In the genomic region with DNA sequence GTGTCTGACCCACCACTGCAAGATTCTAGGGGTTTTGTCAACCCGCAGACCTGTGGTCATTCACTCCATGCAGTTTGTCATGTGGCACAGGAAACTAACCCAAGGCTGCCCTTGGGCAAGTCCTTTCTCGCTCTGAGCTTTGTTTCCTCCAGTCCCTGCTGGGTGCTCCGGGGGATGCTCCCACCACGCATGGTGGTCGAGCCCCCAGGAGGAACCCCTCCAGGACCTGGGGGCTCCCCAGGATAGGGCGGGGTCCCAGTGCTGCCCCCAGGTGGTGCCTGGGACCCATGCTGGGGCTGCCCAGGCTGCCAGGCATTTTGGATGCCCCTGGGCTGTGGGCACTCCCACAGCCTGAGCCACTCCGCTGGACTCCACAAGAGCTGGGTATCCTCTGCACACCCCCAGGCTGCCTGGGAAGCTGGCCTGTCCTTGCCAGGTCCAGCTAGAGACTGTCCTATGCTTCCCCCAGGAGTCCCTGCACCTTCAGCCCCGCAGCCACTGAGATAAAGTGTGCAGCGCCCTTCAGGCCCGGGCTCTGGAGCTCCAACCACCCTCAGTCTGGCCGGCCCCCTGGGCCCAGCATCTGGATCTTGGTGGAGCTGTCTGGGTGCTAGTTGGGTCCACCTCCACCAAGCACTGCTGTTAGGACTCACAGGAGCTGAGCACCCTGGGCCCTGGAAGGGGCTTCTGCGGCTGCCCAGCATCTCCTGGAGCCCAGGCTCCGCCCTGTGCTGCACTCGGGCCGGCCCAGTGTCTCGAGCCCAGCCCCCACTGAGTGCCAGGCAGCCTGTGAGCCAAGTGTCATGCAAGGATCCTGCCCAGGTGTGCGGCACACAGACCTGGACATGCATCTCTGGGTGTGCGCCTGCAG, we compare ENCODE assay signal across 8 cellular contexts.
DNase-seq lines count a peak whose midpoint lies in the region; ATAC-seq and TF ChIP-seq lines count a peak whose summit lies in the region.

No MANE protein-coding gene starts in this region.

- peak; percentile 7 for DNase-seq in activated CD4-positive, alpha-beta T cell treated with anti-CD3 and anti-CD28 coated beads for 36 hours
- no peak for DNase-seq in activated CD4-positive, alpha-beta T cell treated with anti-CD3 and anti-CD28 coated beads, Interleukin-2, amount 50 U/mL, for 1 hour
- DNase-seq in SK-N-SH, result peak; percentile 36
- DNase-seq in left ventricle myocardium superior, result peak; percentile 24
- DNase-seq in spleen, result peak; percentile 59
- DNase-seq in erythroblast (lab: John Stamatoyannopoulos, UW), result no peak
- DNase-seq in CD1c-positive myeloid dendritic cell (ENCODE audit: extremely low spot score), result no peak

- no peak for TF ChIP-seq EP300 in SK-N-SH (IDR thresholded peaks at IDR 0.05; ENCODE audit: borderline replicate concordance in 1 of 2, low read depth in 1 of 2, low read length in 1 of 2)

- H3K79me2 ChIP-seq in SK-N-SH (ENCODE audit: insufficient read depth), result no peaks in the 10 kb centered on the region

- intact Hi-C loops in activated CD4-positive, alpha-beta T cell treated with anti-CD3 and anti-CD28 coated beads for 36 hours (cut with DNase I, micrococcal nuclease), result no loop called here
- intact Hi-C loops in left ventricle myocardium superior (cut with micrococcal nuclease) (loop anchor here (5.0 kb wide), 1 partner anchor 282 kb away; no protein-coding TSS in a partner anchor), spleen (cut with DNase I; ENCODE audit: low total_unique reads) (loop anchor here (5.0 kb wide), 1 partner anchor 282 kb away; no protein-coding TSS in a partner anchor)

- H3K27ac ChIP-seq in SK-N-SH (ENCODE audit: low read depth in 2 of 2, low read length in 1 of 2) (no peak overlapping the region), spleen (no peak overlapping the region)

- no peak overlapping the region for H3K4me3 Mint-ChIP-seq in activated CD4-positive, alpha-beta T cell treated with anti-CD3 and anti-CD28 coated beads for 36 hours

- no peak for TF ChIP-seq RAD21 in SK-N-SH (IDR thresholded peaks at IDR 0.05; ENCODE audit: low read length)

- H3K9me3 ChIP-seq in SK-N-SH, result no peaks in the 10 kb centered on the region
- H3K9me3 ChIP-seq in spleen, result no peaks in the 10 kb centered on the region

- H3K27ac Mint-ChIP-seq in activated CD4-positive, alpha-beta T cell treated with anti-CD3 and anti-CD28 coated beads for 36 hours, result no peak overlapping the region

- no peak overlapping the region for H3K9ac ChIP-seq in SK-N-SH

- peaks cover 0 to 12% of the 10 kb centered on the region in 2 experiments for H3K36me3 ChIP-seq in SK-N-SH (replicated peaks in 1 of 2; ENCODE audit: control insufficient read depth in 1 of 2, insufficient read depth in 2 of 2, low read length in 1 of 2)
- H3K36me3 ChIP-seq in spleen, result peaks cover 0 to 40% (median 28%) of the 10 kb centered on the region in 6 donors

- no peaks in the 10 kb centered on the region for H3K9me3 Mint-ChIP-seq in activated CD4-positive, alpha-beta T cell treated with anti-CD3 and anti-CD28 coated beads for 36 hours (ENCODE audit: low read depth)

- no peaks in the 10 kb centered on the region for H3K4me1 Mint-ChIP-seq in activated CD4-positive, alpha-beta T cell treated with anti-CD3 and anti-CD28 coated beads for 36 hours

- H4K20me1 ChIP-seq in SK-N-SH (ENCODE audit: insufficient read depth), result no peaks in the 10 kb centered on the region

- H3K4me2 ChIP-seq in SK-N-SH, result no peak overlapping the region

- no peaks in the 10 kb centered on the region for H3K27me3 ChIP-seq in SK-N-SH (ENCODE audit: insufficient read depth)
- H3K27me3 ChIP-seq in spleen (replicated peaks in 1 of 7), result peaks cover 0 to 4% (median 0%) of the 10 kb centered on the region in 7 donors

- TF ChIP-seq POLR2A in spleen (IDR thresholded peaks at IDR 0.05), result no peak
- TF ChIP-seq POLR2A in erythroblast (IDR thresholded peaks at IDR 0.05; ENCODE audit: low read length), result no peak

- no peaks in the 10 kb centered on the region for H3K9me2 ChIP-seq in SK-N-SH

- POLR2A ChIA-PET in activated CD4-positive, alpha-beta T cell treated with anti-CD3 and anti-CD28 coated beads for 36 hours (lab: Charles Lee), result no interaction called here
- POLR2A ChIA-PET in SK-N-SH (lab: Yijun Ruan, JAX), result no interaction called here

- no peak for ATAC-seq in activated CD4-positive, alpha-beta T cell treated with anti-CD3 and anti-CD28 coated beads for 36 hours
- ATAC-seq in left ventricle myocardium superior, result no peak
- ATAC-seq in HG03432 (IDR thresholded peaks at IDR 0.05; ENCODE audit: unreplicated experiment), result no peak

- no peak overlapping the region for H2AFZ ChIP-seq in SK-N-SH (ENCODE audit: low read depth)

- WGBS in SK-N-SH (ENCODE audit: low lambda C conversion rate), result 65% methylated on average over 2 of the region's 18 CpGs
- WGBS in spleen, 5 donors, result 67 to 82% (median 79%) methylated on average over 6 to 18 of the region's 18 CpGs

- H3K36me3 Mint-ChIP-seq in activated CD4-positive, alpha-beta T cell treated with anti-CD3 and anti-CD28 coated beads for 36 hours (ENCODE audit: low read depth), result peaks cover 11% of the 10 kb centered on the region

- H3F3A ChIP-seq in SK-N-SH (replicated peaks; ENCODE audit: insufficient read depth), result peaks cover 3% of the 10 kb centered on the region

- no peaks in the 10 kb centered on the region for H3K27me3 Mint-ChIP-seq in activated CD4-positive, alpha-beta T cell treated with anti-CD3 and anti-CD28 coated beads for 36 hours

- H3K4me3 ChIP-seq in SK-N-SH (ENCODE audit: low read depth in 2 of 2, low read length in 1 of 2) (no peak overlapping the region), spleen (no peak overlapping the region)

- TF ChIP-seq CTCF in SK-N-SH (IDR thresholded peaks at IDR 0.05) (peak; percentile 20; the same call in 1 of the 2 replicates), spleen (IDR thresholded peaks at IDR 0.05 in 8 of 11, conservative IDR thresholded peaks at IDR 0.05 in 3 of 11) (peak in 1 of 11 experiments; percentile 9)

- peaks cover 0 to 4% of the 10 kb centered on the region in 2 experiments; a peak in 1 of 4 replicates for H3K4me1 ChIP-seq in SK-N-SH (ENCODE audit: control insufficient read depth in 1 of 2, insufficient read depth in 2 of 2, low read depth in 1 of 2, low read length in 1 of 2)
- H3K4me1 ChIP-seq in spleen, result peaks cover 0 to 20% (median 2%) of the 10 kb centered on the region in 6 donors

- CTCF ChIA-PET in activated CD4-positive, alpha-beta T cell treated with anti-CD3 and anti-CD28 coated beads for 36 hours (lab: Charles Lee), result interaction anchor here (0.5 to 2.4 kb wide), 3 partner anchors 282 to 1821 kb away, joined by 3 to 24 read pairs (median 3); no protein-coding TSS in a partner anchor
- CTCF ChIA-PET in SK-N-SH (lab: Yijun Ruan, JAX), result interaction anchor here (0.6 to 6.3 kb wide), 17 partner anchors 12 to 533 kb away, joined by 3 to 126 read pairs (median 7); no protein-coding TSS in a partner anchor

TF ChIP-seq in SK-N-SH, 30 proteins besides CTCF, POLR2A, EP300 and RAD21:
- TF ChIP-seq, protein P1, sequence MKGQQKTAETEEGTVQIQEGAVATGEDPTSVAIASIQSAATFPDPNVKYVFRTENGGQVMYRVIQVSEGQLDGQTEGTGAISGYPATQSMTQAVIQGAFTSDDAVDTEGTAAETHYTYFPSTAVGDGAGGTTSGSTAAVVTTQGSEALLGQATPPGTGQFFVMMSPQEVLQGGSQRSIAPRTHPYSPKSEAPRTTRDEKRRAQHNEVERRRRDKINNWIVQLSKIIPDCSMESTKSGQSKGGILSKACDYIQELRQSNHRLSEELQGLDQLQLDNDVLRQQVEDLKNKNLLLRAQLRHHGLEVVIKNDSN (IDR thresholded peaks at IDR 0.05; ENCODE audit: borderline replicate concordance, low read depth), result no peak
- no peak for TF ChIP-seq FOXM1 (IDR thresholded peaks at IDR 0.05; ENCODE audit: low read depth)
- no peak for TF ChIP-seq CHD2 (IDR thresholded peaks at IDR 0.05; ENCODE audit: low read length, partially characterized antibody)
- TF ChIP-seq FOSL2 (IDR thresholded peaks at IDR 0.05; ENCODE audit: borderline replicate concordance, low read depth), result no peak
- no peak for TF ChIP-seq ELF1 (IDR thresholded peaks at IDR 0.05)
- TF ChIP-seq, protein P2, sequence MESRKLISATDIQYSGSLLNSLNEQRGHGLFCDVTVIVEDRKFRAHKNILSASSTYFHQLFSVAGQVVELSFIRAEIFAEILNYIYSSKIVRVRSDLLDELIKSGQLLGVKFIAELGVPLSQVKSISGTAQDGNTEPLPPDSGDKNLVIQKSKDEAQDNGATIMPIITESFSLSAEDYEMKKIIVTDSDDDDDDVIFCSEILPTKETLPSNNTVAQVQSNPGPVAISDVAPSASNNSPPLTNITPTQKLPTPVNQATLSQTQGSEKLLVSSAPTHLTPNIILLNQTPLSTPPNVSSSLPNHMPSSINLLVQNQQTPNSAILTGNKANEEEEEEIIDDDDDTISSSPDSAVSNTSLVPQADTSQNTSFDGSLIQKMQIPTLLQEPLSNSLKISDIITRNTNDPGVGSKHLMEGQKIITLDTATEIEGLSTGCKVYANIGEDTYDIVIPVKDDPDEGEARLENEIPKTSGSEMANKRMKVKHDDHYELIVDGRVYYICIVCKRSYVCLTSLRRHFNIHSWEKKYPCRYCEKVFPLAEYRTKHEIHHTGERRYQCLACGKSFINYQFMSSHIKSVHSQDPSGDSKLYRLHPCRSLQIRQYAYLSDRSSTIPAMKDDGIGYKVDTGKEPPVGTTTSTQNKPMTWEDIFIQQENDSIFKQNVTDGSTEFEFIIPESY (IDR thresholded peaks at IDR 0.05; ENCODE audit: borderline replicate concordance, low read depth), result no peak
- no peak for TF ChIP-seq RCOR1 (IDR thresholded peaks at IDR 0.05; ENCODE audit: low read length)
- TF ChIP-seq NFIC (IDR thresholded peaks at IDR 0.05; ENCODE audit: borderline replicate concordance), result no peak

Comparison
In these comparisons a context has a peak if more than half of its experiments do, and no peak if none do; other contexts are left out.
1. DNase-seq: peak in activated CD4-positive, alpha-beta T cell treated with anti-CD3 and anti-CD28 coated beads for 36 hours (single experiment), SK-N-SH (single experiment), left ventricle myocardium superior (single experiment) and spleen (single experiment); none in activated CD4-positive, alpha-beta T cell treated with anti-CD3 and anti-CD28 coated beads, Interleukin-2, amount 50 U/mL, for 1 hour (single experiment), erythroblast (0 of 2) and CD1c-positive myeloid dendritic cell (single experiment).
2. intact Hi-C loops: an anchor here in left ventricle myocardium superior (5.0 kb wide) and spleen (5.0 kb wide); none called in activated CD4-positive, alpha-beta T cell treated with anti-CD3 and anti-CD28 coated beads for 36 hours.